Comparison of ENCODE assay signal across 1 cellular context in the genomic region with DNA sequence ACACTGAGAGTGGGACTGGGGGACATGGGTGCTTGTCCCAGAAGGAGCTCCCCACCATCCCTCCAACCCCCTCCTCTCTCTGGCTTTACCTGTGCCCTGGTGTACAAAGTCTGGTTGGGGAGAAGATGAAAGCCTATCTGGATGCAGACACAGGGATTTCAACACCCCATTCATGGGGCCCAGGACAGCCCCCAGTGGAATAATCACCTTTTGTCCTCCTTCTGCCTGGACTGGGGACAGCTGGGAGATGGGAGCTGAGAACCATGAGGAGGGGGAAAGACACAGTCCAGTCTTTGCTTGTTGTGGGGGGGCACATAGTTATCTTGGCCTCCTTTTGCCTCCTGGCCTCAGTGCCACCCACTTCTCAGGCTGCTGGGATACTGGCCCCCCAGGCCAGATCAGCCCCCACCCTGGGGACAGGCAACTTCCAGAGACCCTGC.
TF ChIP-seq lines count a peak whose summit lies in the region.

No MANE protein-coding gene starts in this region.

TF ChIP-seq in HepG2, 621 proteins besides CTCF, POLR2A, EP300 and RAD21 (continued from another document and continues in another):
- TF ChIP-seq, protein P1, sequence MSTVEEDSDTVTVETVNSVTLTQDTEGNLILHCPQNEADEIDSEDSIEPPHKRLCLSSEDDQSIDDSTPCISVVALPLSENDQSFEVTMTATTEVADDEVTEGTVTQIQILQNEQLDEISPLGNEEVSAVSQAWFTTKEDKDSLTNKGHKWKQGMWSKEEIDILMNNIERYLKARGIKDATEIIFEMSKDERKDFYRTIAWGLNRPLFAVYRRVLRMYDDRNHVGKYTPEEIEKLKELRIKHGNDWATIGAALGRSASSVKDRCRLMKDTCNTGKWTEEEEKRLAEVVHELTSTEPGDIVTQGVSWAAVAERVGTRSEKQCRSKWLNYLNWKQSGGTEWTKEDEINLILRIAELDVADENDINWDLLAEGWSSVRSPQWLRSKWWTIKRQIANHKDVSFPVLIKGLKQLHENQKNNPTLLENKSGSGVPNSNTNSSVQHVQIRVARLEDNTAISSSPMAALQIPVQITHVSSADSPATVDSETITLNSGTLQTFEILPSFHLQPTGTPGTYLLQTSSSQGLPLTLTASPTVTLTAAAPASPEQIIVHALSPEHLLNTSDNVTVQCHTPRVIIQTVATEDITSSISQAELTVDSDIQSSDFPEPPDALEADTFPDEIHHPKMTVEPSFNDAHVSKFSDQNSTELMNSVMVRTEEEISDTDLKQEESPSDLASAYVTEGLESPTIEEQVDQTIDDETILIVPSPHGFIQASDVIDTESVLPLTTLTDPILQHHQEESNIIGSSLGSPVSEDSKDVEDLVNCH (CRISPR knock-in tag; IDR thresholded peaks at IDR 0.05): no peak
- no peak for TF ChIP-seq ZNF562 (CRISPR knock-in tag; IDR thresholded peaks at IDR 0.05; ENCODE audit: borderline replicate concordance)
- TF ChIP-seq ATF7-NPFF (CRISPR knock-in tag; IDR thresholded peaks at IDR 0.05; ENCODE audit: low read depth): no peak
- TF ChIP-seq ZNF10 (CRISPR knock-in tag; IDR thresholded peaks at IDR 0.05; ENCODE audit: borderline replicate concordance, low read depth): no peak
- TF ChIP-seq ZBTB3 (CRISPR knock-in tag; IDR thresholded peaks at IDR 0.05; ENCODE audit: borderline replicate concordance, low read depth): 0 out of 2 replicates have a peak, but pooled peaks have one; percentile 2
- TF ChIP-seq, protein P2, sequence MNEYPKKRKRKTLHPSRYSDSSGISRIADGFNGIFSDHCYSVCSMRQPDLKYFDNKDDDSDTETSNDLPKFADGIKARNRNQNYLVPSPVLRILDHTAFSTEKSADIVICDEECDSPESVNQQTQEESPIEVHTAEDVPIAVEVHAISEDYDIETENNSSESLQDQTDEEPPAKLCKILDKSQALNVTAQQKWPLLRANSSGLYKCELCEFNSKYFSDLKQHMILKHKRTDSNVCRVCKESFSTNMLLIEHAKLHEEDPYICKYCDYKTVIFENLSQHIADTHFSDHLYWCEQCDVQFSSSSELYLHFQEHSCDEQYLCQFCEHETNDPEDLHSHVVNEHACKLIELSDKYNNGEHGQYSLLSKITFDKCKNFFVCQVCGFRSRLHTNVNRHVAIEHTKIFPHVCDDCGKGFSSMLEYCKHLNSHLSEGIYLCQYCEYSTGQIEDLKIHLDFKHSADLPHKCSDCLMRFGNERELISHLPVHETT (CRISPR knock-in tag; conservative IDR thresholded peaks at IDR 0.05): no peak
- TF ChIP-seq IRX3 (CRISPR knock-in tag; IDR thresholded peaks at IDR 0.05; ENCODE audit: borderline replicate concordance, low read depth): no peak
- TF ChIP-seq, protein P3, sequence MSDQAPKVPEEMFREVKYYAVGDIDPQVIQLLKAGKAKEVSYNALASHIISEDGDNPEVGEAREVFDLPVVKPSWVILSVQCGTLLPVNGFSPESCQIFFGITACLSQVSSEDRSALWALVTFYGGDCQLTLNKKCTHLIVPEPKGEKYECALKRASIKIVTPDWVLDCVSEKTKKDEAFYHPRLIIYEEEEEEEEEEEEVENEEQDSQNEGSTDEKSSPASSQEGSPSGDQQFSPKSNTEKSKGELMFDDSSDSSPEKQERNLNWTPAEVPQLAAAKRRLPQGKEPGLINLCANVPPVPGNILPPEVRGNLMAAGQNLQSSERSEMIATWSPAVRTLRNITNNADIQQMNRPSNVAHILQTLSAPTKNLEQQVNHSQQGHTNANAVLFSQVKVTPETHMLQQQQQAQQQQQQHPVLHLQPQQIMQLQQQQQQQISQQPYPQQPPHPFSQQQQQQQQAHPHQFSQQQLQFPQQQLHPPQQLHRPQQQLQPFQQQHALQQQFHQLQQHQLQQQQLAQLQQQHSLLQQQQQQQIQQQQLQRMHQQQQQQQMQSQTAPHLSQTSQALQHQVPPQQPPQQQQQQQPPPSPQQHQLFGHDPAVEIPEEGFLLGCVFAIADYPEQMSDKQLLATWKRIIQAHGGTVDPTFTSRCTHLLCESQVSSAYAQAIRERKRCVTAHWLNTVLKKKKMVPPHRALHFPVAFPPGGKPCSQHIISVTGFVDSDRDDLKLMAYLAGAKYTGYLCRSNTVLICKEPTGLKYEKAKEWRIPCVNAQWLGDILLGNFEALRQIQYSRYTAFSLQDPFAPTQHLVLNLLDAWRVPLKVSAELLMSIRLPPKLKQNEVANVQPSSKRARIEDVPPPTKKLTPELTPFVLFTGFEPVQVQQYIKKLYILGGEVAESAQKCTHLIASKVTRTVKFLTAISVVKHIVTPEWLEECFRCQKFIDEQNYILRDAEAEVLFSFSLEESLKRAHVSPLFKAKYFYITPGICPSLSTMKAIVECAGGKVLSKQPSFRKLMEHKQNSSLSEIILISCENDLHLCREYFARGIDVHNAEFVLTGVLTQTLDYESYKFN (CRISPR knock-in tag; conservative IDR thresholded peaks at IDR 0.05): peak; percentile 67
- TF ChIP-seq MYNN (CRISPR knock-in tag; IDR thresholded peaks at IDR 0.05; ENCODE audit: low read depth): no peak
- no peak for TF ChIP-seq THAP11 (CRISPR knock-in tag; IDR thresholded peaks at IDR 0.05)
- TF ChIP-seq NFATC3 (CRISPR knock-in tag; IDR thresholded peaks at IDR 0.05): no peak
- TF ChIP-seq, protein P4, sequence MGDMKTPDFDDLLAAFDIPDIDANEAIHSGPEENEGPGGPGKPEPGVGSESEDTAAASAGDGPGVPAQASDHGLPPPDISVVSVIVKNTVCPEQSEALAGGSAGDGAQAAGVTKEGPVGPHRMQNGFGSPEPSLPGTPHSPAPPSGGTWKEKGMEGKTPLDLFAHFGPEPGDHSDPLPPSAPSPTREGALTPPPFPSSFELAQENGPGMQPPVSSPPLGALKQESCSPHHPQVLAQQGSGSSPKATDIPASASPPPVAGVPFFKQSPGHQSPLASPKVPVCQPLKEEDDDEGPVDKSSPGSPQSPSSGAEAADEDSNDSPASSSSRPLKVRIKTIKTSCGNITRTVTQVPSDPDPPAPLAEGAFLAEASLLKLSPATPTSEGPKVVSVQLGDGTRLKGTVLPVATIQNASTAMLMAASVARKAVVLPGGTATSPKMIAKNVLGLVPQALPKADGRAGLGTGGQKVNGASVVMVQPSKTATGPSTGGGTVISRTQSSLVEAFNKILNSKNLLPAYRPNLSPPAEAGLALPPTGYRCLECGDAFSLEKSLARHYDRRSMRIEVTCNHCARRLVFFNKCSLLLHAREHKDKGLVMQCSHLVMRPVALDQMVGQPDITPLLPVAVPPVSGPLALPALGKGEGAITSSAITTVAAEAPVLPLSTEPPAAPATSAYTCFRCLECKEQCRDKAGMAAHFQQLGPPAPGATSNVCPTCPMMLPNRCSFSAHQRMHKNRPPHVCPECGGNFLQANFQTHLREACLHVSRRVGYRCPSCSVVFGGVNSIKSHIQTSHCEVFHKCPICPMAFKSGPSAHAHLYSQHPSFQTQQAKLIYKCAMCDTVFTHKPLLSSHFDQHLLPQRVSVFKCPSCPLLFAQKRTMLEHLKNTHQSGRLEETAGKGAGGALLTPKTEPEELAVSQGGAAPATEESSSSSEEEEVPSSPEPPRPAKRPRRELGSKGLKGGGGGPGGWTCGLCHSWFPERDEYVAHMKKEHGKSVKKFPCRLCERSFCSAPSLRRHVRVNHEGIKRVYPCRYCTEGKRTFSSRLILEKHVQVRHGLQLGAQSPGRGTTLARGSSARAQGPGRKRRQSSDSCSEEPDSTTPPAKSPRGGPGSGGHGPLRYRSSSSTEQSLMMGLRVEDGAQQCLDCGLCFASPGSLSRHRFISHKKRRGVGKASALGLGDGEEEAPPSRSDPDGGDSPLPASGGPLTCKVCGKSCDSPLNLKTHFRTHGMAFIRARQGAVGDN (CRISPR knock-in tag; IDR thresholded peaks at IDR 0.05): peak; percentile 27; the same call in 1 of the 2 replicates
- TF ChIP-seq FOXK1 (CRISPR knock-in tag; IDR thresholded peaks at IDR 0.05; ENCODE audit: borderline replicate concordance, low read depth): no peak
- TF ChIP-seq, protein P5, sequence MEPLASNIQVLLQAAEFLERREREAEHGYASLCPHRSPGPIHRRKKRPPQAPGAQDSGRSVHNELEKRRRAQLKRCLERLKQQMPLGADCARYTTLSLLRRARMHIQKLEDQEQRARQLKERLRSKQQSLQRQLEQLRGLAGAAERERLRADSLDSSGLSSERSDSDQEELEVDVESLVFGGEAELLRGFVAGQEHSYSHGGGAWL (CRISPR knock-in tag; IDR thresholded peaks at IDR 0.05): no peak
- TF ChIP-seq, protein P6, sequence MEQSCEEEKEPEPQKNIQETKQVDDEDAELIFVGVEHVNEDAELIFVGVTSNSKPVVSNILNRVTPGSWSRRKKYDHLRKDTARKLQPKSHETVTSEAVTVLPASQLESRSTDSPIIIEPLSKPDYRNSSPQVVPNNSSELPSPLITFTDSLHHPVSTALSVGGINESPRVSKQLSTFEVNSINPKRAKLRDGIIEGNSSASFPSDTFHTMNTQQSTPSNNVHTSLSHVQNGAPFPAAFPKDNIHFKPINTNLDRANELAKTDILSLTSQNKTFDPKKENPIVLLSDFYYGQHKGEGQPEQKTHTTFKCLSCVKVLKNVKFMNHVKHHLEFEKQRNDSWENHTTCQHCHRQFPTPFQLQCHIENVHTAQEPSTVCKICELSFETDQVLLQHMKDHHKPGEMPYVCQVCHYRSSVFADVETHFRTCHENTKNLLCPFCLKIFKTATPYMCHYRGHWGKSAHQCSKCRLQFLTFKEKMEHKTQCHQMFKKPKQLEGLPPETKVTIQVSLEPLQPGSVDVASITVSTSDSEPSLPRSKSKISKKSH (CRISPR knock-in tag; IDR thresholded peaks at IDR 0.05; ENCODE audit: borderline replicate concordance): 0 out of 2 replicates have a peak, but pooled peaks have one; percentile 14
- TF ChIP-seq, protein P7, sequence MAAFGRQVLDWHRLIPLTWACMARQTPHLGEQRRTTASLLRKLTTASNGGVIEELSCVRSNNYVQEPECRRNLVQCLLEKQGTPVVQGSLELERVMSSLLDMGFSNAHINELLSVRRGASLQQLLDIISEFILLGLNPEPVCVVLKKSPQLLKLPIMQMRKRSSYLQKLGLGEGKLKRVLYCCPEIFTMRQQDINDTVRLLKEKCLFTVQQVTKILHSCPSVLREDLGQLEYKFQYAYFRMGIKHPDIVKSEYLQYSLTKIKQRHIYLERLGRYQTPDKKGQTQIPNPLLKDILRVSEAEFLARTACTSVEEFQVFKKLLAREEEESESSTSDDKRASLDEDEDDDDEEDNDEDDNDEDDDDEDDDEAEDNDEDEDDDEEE (CRISPR knock-in tag; IDR thresholded peaks at IDR 0.05): no peak
- no peak for TF ChIP-seq MAFF (IDR thresholded peaks at IDR 0.05; ENCODE audit: low read depth, low read length)
- no peak for TF ChIP-seq ZSCAN31 (CRISPR knock-in tag; IDR thresholded peaks at IDR 0.05; ENCODE audit: low read depth)
- TF ChIP-seq, protein P8, sequence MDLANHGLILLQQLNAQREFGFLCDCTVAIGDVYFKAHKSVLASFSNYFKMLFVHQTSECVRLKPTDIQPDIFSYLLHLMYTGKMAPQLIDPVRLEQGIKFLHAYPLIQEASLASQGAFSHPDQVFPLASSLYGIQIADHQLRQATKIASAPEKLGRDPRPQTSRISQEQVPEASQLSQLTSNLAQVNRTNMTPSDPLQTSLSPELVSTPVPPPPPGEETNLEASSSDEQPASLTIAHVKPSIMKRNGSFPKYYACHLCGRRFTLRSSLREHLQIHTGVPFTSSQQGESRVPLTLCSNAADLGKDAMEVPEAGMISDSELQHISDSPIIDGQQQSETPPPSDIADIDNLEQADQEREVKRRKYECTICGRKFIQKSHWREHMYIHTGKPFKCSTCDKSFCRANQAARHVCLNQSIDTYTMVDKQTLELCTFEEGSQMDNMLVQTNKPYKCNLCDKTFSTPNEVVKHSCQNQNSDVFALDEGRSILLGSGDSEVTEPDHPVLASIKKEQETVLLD (CRISPR knock-in tag; IDR thresholded peaks at IDR 0.05; ENCODE audit: low read depth): no peak
- TF ChIP-seq, protein P9, sequence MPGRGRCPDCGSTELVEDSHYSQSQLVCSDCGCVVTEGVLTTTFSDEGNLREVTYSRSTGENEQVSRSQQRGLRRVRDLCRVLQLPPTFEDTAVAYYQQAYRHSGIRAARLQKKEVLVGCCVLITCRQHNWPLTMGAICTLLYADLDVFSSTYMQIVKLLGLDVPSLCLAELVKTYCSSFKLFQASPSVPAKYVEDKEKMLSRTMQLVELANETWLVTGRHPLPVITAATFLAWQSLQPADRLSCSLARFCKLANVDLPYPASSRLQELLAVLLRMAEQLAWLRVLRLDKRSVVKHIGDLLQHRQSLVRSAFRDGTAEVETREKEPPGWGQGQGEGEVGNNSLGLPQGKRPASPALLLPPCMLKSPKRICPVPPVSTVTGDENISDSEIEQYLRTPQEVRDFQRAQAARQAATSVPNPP (CRISPR knock-in tag; IDR thresholded peaks at IDR 0.05): no peak
- TF ChIP-seq MTA1 (CRISPR knock-in tag; IDR thresholded peaks at IDR 0.05; ENCODE audit: borderline replicate concordance): no peak
- TF ChIP-seq REXO4 (CRISPR knock-in tag; IDR thresholded peaks at IDR 0.05; ENCODE audit: borderline replicate concordance): no peak
- TF ChIP-seq IKZF4 (CRISPR knock-in tag; IDR thresholded peaks at IDR 0.05; ENCODE audit: borderline replicate concordance, low read depth, not compliant biosample characterization): no peak
- TF ChIP-seq ZNF768 (CRISPR knock-in tag; IDR thresholded peaks at IDR 0.05): no peak
- TF ChIP-seq, protein P10, sequence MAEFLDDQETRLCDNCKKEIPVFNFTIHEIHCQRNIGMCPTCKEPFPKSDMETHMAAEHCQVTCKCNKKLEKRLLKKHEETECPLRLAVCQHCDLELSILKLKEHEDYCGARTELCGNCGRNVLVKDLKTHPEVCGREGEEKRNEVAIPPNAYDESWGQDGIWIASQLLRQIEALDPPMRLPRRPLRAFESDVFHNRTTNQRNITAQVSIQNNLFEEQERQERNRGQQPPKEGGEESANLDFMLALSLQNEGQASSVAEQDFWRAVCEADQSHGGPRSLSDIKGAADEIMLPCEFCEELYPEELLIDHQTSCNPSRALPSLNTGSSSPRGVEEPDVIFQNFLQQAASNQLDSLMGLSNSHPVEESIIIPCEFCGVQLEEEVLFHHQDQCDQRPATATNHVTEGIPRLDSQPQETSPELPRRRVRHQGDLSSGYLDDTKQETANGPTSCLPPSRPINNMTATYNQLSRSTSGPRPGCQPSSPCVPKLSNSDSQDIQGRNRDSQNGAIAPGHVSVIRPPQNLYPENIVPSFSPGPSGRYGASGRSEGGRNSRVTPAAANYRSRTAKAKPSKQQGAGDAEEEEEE (CRISPR knock-in tag; IDR thresholded peaks at IDR 0.05; ENCODE audit: borderline replicate concordance): no peak
- TF ChIP-seq, protein P11, sequence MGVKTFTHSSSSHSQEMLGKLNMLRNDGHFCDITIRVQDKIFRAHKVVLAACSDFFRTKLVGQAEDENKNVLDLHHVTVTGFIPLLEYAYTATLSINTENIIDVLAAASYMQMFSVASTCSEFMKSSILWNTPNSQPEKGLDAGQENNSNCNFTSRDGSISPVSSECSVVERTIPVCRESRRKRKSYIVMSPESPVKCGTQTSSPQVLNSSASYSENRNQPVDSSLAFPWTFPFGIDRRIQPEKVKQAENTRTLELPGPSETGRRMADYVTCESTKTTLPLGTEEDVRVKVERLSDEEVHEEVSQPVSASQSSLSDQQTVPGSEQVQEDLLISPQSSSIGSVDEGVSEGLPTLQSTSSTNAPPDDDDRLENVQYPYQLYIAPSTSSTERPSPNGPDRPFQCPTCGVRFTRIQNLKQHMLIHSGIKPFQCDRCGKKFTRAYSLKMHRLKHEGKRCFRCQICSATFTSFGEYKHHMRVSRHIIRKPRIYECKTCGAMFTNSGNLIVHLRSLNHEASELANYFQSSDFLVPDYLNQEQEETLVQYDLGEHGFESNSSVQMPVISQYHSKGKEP (CRISPR knock-in tag; IDR thresholded peaks at IDR 0.05): no peak
